ENCODE assay signal across 1 cellular context in genomic region chr1:147084273-147085096, GRCh38.
TF ChIP-seq lines count a peak whose summit lies in the region.

No MANE protein-coding gene starts in this region.

TF ChIP-seq in A549, 52 proteins besides CTCF, POLR2A, EP300 and RAD21 (continued from another document):
- TF ChIP-seq FOSB (CRISPR knock-in tag; IDR thresholded peaks at IDR 0.05), result peak; percentile 97
- TF ChIP-seq CBX8 (IDR thresholded peaks at IDR 0.05), result no peak
- TF ChIP-seq HEYL (CRISPR knock-in tag; IDR thresholded peaks at IDR 0.05), result no peak
- TF ChIP-seq, protein P1, sequence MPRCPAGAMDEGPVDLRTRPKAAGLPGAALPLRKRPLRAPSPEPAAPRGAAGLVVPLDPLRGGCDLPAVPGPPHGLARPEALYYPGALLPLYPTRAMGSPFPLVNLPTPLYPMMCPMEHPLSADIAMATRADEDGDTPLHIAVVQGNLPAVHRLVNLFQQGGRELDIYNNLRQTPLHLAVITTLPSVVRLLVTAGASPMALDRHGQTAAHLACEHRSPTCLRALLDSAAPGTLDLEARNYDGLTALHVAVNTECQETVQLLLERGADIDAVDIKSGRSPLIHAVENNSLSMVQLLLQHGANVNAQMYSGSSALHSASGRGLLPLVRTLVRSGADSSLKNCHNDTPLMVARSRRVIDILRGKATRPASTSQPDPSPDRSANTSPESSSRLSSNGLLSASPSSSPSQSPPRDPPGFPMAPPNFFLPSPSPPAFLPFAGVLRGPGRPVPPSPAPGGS (IDR thresholded peaks at IDR 0.05), result peak; percentile 98
